19 cellular contexts compared by ENCODE assay signal in the genomic region with DNA sequence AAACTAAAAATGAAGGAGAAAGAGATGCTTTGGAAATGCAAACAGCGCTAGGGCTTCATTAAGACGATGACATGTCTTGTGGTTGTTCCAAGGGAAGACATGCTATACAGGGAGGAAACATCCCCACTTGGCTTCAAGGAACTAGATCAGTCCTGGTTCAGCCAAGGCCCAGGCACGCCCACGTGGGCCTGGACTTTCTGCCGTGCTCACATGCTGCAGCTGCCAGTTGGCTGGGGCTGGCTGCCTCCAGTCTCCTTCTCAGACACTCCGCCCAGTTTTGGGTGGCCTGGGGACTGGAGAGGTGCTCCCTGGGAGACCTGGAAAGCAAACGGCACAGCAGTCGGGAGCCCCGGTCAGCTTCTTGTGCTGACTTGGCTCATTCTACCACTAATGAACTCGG.
DNase-seq lines count a peak whose midpoint lies in the region; ATAC-seq, FAIRE-seq and TF ChIP-seq lines count a peak whose summit lies in the region.
"Had no signal": no experiment of that assay in that cellular context is flagged by ENCODE, and none has a peak within 500 bp of the region (broad histone marks: within the 10 kb centered on the region; RNA-seq: fewer than 3 reads in every experiment).

No MANE protein-coding gene starts in this region.

- no peak overlapping the region for H2BK20ac ChIP-seq in H9 (ENCODE audit: low read depth, low read length, poor library complexity, severe bottlenecking)

- 90% methylated on average over 10 of the region's 10 CpGs for WGBS in thymus
- no CpG with 5 or more reads among the region's 10 CpGs for WGBS in H9 (ENCODE audit: extremely low coverage, insufficient read length, low lambda C conversion rate)

- no peak overlapping the region for H3K4me3 ChIP-seq in fibroblast of pulmonary artery (replicated peaks; ENCODE audit: low read depth, low read length)
- H3K4me3 ChIP-seq in lower lobe of right lung = no peak overlapping the region
- H3K4me3 ChIP-seq in thymus (ENCODE audit: low read length) = no peak overlapping the region

- no peak overlapping the region for H3K9ac ChIP-seq in H9 (ENCODE audit: extremely low read depth, insufficient read length, low read length)

- TF ChIP-seq CTCF in fibroblast of pulmonary artery (IDR thresholded peaks at IDR 0.05; ENCODE audit: low read length, missing control alignments) (no peak), lower lobe of right lung (IDR thresholded peaks at IDR 0.05) (no peak), H9 (conservative IDR thresholded peaks at IDR 0.05) (no peak)

- peak; percentile 21 to 49 for ATAC-seq in lower lobe of right lung
- ATAC-seq: naive thymus-derived CD8-positive, alpha-beta T cell had no signal

- no peak overlapping the region for H3K4me2 ChIP-seq in H9 (ENCODE audit: insufficient read depth, insufficient read length, low read length)

- H3K14ac ChIP-seq in H9 (ENCODE audit: insufficient read depth, low read length) = no peak overlapping the region

- H3T11ph ChIP-seq in H9 (ENCODE audit: low read length) = no peak overlapping the region

- no peaks in the 10 kb centered on the region for H4K20me1 ChIP-seq in H9 (ENCODE audit: control insufficient read depth, insufficient read depth, insufficient read length)

- H3K9me3 Mint-ChIP-seq in H9 = no peaks in the 10 kb centered on the region

- no peak overlapping the region for H3K56ac ChIP-seq in H9 (ENCODE audit: insufficient read length, low read depth, low read length)

- no peaks in the 10 kb centered on the region for H3K9me3 ChIP-seq in lower lobe of right lung
- no peaks in the 10 kb centered on the region for H3K9me3 ChIP-seq in thymus (ENCODE audit: control insufficient read depth)
- H3K9me3 ChIP-seq in H9 (ENCODE audit: control insufficient read depth, low read depth, low read length) = no peaks in the 10 kb centered on the region

- H3K4me1 ChIP-seq in lower lobe of right lung (no peaks in the 10 kb centered on the region), thymus (ENCODE audit: control insufficient read depth, insufficient read depth, low read length) (no peaks in the 10 kb centered on the region), H9 (ENCODE audit: insufficient read depth, low read length) (no peaks in the 10 kb centered on the region; the same call in 1 of the 2 replicates)

- no peak for TF ChIP-seq POLR2A in H54 (IDR thresholded peaks at IDR 0.05; ENCODE audit: low read depth, low read length)

- H3K36me3 ChIP-seq in lower lobe of right lung (no peaks in the 10 kb centered on the region), thymus (ENCODE audit: control insufficient read depth, insufficient read depth) (no peaks in the 10 kb centered on the region)

- H3K36me3 Mint-ChIP-seq in H9 (ENCODE audit: insufficient read depth in 1 of 3, low read depth in 3 of 3) = peaks cover 22 to 35% (median 27%) of the 10 kb centered on the region in 3 experiments; a peak in 6 of 7 replicates
- H3K36me3 Mint-ChIP-seq: immature natural killer cell had no signal

- H3K4ac ChIP-seq in H9 (ENCODE audit: low read depth, low read length) = no peak overlapping the region

- no peak overlapping the region for H4K8ac ChIP-seq in H9 (replicated peaks; ENCODE audit: insufficient read length, low read depth, low read length)

- DNase-seq in NCI-H446 treated with DMSO at 0.1 percent for 48 hours (lab: John Stamatoyannopoulos, UW) = peak; percentile 28
- peak; percentile 40 for DNase-seq in fibroblast of pulmonary artery (ENCODE audit: low read depth)
- peak; percentile 42 for DNase-seq in lower lobe of right lung
- no peak for DNase-seq in GM19239 (ENCODE audit: insufficient read length, low spot score)
- no peak for DNase-seq in H9
- no peak for DNase-seq in H54 (ENCODE audit: insufficient read length, low spot score)
- DNase-seq: activated CD8-positive, alpha-beta memory T cell treated with anti-CD3 and anti-CD28 coated beads, Interleukin-2, amount 50 U/mL, for 48 hours; immature natural killer cell; Karpas-422; mesenchymal stem cell; naive thymus-derived CD8-positive, alpha-beta T cell; NCI-H1105; NCI-H2081 treated with DMSO at 0.1 percent for 48 hours; NCI-H526 had no signal

- H2AFZ ChIP-seq in H9 (ENCODE audit: low read length) = no peak overlapping the region

- H3K18ac ChIP-seq in H9 (ENCODE audit: insufficient read length, low read depth, low read length) = no peak overlapping the region

- H3K23ac ChIP-seq in H9 (ENCODE audit: insufficient read length, low read depth, low read length) = no peak overlapping the region

- intact Hi-C loops in lower lobe of right lung (cut with DNase I) = no loop called here

- no peak overlapping the region for H2BK5ac ChIP-seq in H9 (ENCODE audit: insufficient read length, low read length)

- H2BK12ac ChIP-seq in H9 (ENCODE audit: insufficient read length, low read depth, low read length) = no peak overlapping the region

- no peaks in the 10 kb centered on the region for H3K79me1 ChIP-seq in H9 (ENCODE audit: insufficient read depth, low read depth, low read length, poor library complexity, severe bottlenecking)

- H2AK5ac ChIP-seq in H9 (ENCODE audit: insufficient read length, low read length) = no peak overlapping the region

- peaks cover 2% of the 10 kb centered on the region; the same call in 1 of the 2 replicates for H3K79me2 ChIP-seq in H9 (ENCODE audit: insufficient read depth, low read length)

- H3K23me2 ChIP-seq in H9 (ENCODE audit: insufficient read length, low read depth, low read length, poor library complexity, severe bottlenecking) = no peaks in the 10 kb centered on the region

- no peaks in the 10 kb centered on the region for H3K27me3 Mint-ChIP-seq in H9 (ENCODE audit: low read depth)

- H3K4me1 Mint-ChIP-seq in H9 = peaks cover 10 to 31% of the 10 kb centered on the region in 2 experiments
- H3K4me1 Mint-ChIP-seq: central memory CD8-positive, alpha-beta T cell; immature natural killer cell; naive thymus-derived CD8-positive, alpha-beta T cell had no signal

- no peak overlapping the region for H4K91ac ChIP-seq in H9 (ENCODE audit: insufficient read length, low read depth, low read length)

- FAIRE-seq in GM19239 (lab: Jason Lieb, UNC) (no peak), H54 (lab: Jason Lieb, UNC) (no peak)
- FAIRE-seq: GM18507 had no signal

- H3K4me3 Mint-ChIP-seq in H9 = no peak overlapping the region
- H3K4me3 Mint-ChIP-seq: central memory CD8-positive, alpha-beta T cell; immature natural killer cell; naive thymus-derived CD8-positive, alpha-beta T cell; T-helper 1 cell treated with Interleukin-12 subunit alpha and Interleukin-12 subunit beta and Interleukin-4 antibody, amounts not matched to agents 30 μg/mL and 1 μg/mL, for 36 hours had no signal

- no peak overlapping the region for H3K27ac Mint-ChIP-seq in H9
- H3K27ac Mint-ChIP-seq: immature natural killer cell; naive thymus-derived CD8-positive, alpha-beta T cell; T-helper 1 cell treated with Interleukin-12 subunit alpha and Interleukin-12 subunit beta and Interleukin-4 antibody, amounts not matched to agents 30 μg/mL and 1 μg/mL, for 36 hours had no signal

- H3K27ac ChIP-seq in lower lobe of right lung = no peak overlapping the region
- peak overlapping the region; percentile 33 for H3K27ac ChIP-seq in thymus (ENCODE audit: low read depth)
- no peak overlapping the region for H3K27ac ChIP-seq in H9 (ENCODE audit: insufficient read length, low read depth, low read length)
- H3K27ac ChIP-seq: VCaP had no signal

- no peak overlapping the region for H4K5ac ChIP-seq in H9 (ENCODE audit: insufficient read length, low read depth, low read length)

- H3K27me3 ChIP-seq in lower lobe of right lung (ENCODE audit: low read depth) (no peaks in the 10 kb centered on the region), thymus (ENCODE audit: control insufficient read depth, insufficient read depth) (no peaks in the 10 kb centered on the region), H9 (ENCODE audit: insufficient read depth, low read length) (no peaks in the 10 kb centered on the region)

- H2BK120ac ChIP-seq in H9 (ENCODE audit: low read depth, low read length, poor library complexity, severe bottlenecking) = no peak overlapping the region

- H2BK15ac ChIP-seq in H9 (ENCODE audit: low read depth, low read length) = no peak overlapping the region

Comparison
In these comparisons a context has a peak if more than half of its experiments do, and no peak if none do; other contexts are left out.
1. DNase-seq: peak in NCI-H446 treated with DMSO at 0.1 percent for 48 hours (single experiment), fibroblast of pulmonary artery (single experiment) and lower lobe of right lung (single experiment); none in GM19239 (single experiment), H9 (single experiment) and H54 (single experiment).